In the genomic region with DNA sequence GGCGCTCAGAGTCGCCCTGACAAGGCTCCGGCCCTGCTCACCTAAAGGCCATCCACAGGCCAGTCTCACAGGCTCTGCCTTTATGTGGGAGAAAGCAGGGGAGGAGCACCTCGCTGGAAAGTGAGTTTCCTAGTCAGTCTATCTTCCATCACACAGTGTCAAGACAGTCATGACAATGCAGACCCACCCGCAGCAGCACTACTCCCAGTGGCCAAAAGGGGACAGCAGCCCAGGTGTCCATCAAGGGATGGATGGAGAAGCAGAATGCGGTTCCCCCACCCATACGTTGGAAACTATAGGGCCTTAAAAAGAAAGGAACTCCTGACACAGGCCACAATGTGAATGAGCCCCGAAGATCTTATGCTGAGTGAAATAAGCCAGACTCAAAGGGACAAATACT, we compare ENCODE assay signal across 17 cellular contexts.
"Had no signal": no experiment of that assay in that cellular context is flagged by ENCODE, and none has a peak within 500 bp of the region (broad histone marks: within the 10 kb centered on the region; RNA-seq: fewer than 3 reads in every experiment).

No MANE protein-coding gene starts in this region.

- H3K27ac Mint-ChIP-seq: activated CD4-positive, alpha-beta memory T cell treated with anti-CD3 and anti-CD28 coated beads, Interleukin-2, amount 10 ng/mL, durations not matched to agents 7 days and 5 days; activated T-cell treated with anti-CD3 and anti-CD28 coated beads, Interleukin-2, amount 50 U/mL, for 24 hours; effector memory CD8-positive, alpha-beta T cell had no signal

- ATAC-seq: effector memory CD8-positive, alpha-beta T cell; heart left ventricle; left colon; lower lobe of right lung; sciatic nerve; stimulated activated naive CD8-positive, alpha-beta T cell treated with anti-CD3 and anti-CD28 coated beads, Interleukin-15, Interleukin-2, amounts not matched to agents 100 U/mL and 50 U/mL, for 24 hours had no signal

- DNase-seq: activated CD4-positive, alpha-beta memory T cell treated with anti-CD3 and anti-CD28 coated beads, Interleukin-2, amount 10 ng/mL, durations not matched to agents 7 days and 5 days; activated CD4-positive, alpha-beta T cell treated with anti-CD3 and anti-CD28 coated beads for 4 hours; activated naive CD4-positive, alpha-beta T cell treated with anti-CD3 and anti-CD28 coated beads, Interleukin-2, amount 50 U/mL, for 16 hours; activated T-cell treated with anti-CD3 and anti-CD28 coated beads, Interleukin-2, amount 50 U/mL, for 24 hours; adrenal gland; dermis blood vessel endothelial cell; effector memory CD8-positive, alpha-beta T cell; left colon; lower lobe of right lung; midbrain; stimulated activated naive CD8-positive, alpha-beta T cell treated with anti-CD3 and anti-CD28 coated beads, Interleukin-15, Interleukin-2, amounts not matched to agents 100 U/mL and 50 U/mL, for 24 hours; transverse colon had no signal

- H3K4me3 Mint-ChIP-seq: activated CD4-positive, alpha-beta memory T cell treated with anti-CD3 and anti-CD28 coated beads, Interleukin-2, amount 10 ng/mL, durations not matched to agents 7 days and 5 days; activated T-cell treated with anti-CD3 and anti-CD28 coated beads, Interleukin-2, amount 50 U/mL, for 24 hours; effector memory CD8-positive, alpha-beta T cell had no signal

- H3K36me3 ChIP-seq: adrenal gland, heart left ventricle, lower lobe of right lung, prostate gland, transverse colon, vagina had no signal

- H3K9me3 ChIP-seq: adrenal gland, heart left ventricle, lower lobe of right lung, prostate gland, transverse colon, vagina had no signal

- H3K9me3 Mint-ChIP-seq: activated CD4-positive, alpha-beta memory T cell treated with anti-CD3 and anti-CD28 coated beads, Interleukin-2, amount 10 ng/mL, durations not matched to agents 7 days and 5 days; activated T-cell treated with anti-CD3 and anti-CD28 coated beads, Interleukin-2, amount 50 U/mL, for 24 hours; effector memory CD8-positive, alpha-beta T cell had no signal

- H3K4me1 Mint-ChIP-seq: activated CD4-positive, alpha-beta memory T cell treated with anti-CD3 and anti-CD28 coated beads, Interleukin-2, amount 10 ng/mL, durations not matched to agents 7 days and 5 days had no signal

- H3K27me3 ChIP-seq: vagina had no signal

- H3K4me1 ChIP-seq: adrenal gland, prostate gland, transverse colon had no signal

- H3K4me3 ChIP-seq: adrenal gland, heart left ventricle, lower lobe of right lung, prostate gland, transverse colon, vagina had no signal

- H3K27ac ChIP-seq: adrenal gland, epithelial cell of prostate, heart left ventricle, lower lobe of right lung, prostate gland, transverse colon, vagina had no signal
